22 cellular contexts compared by ENCODE assay signal in genomic region chr6:45668705-45669104, GRCh38.
"Had no signal": no experiment of that assay in that cellular context is flagged by ENCODE, and none has a peak within 500 bp of the region (broad histone marks: within the 10 kb centered on the region; RNA-seq: fewer than 3 reads in every experiment).

No MANE protein-coding gene starts in this region.

- H3K27me3 ChIP-seq: testis had no signal

- H3K36me3 Mint-ChIP-seq: naive thymus-derived CD8-positive, alpha-beta T cell; stimulated activated memory B cell treated with anti-CD40 and anti-IgM and Interleukin-4, amounts not matched to agents 10 μg/mL and 1 μg/mL and 100 μg/mL, for 72 hours; type B pancreatic cell had no signal

- H3K27ac ChIP-seq: colonic mucosa, lower lobe of right lung, pancreas, testis, tibial artery had no signal

- H3K9me3 Mint-ChIP-seq: stimulated activated memory B cell treated with anti-CD40 and anti-IgM and Interleukin-4, amounts not matched to agents 10 μg/mL and 1 μg/mL and 100 μg/mL, for 72 hours; type B pancreatic cell had no signal

- H3K4me2 ChIP-seq: smooth muscle cell had no signal

- H3K9me3 ChIP-seq: colonic mucosa, lower lobe of right lung, pancreas, testis, tibial artery had no signal

- H3K4me1 ChIP-seq: colonic mucosa, pancreas, testis had no signal

- H3K4me3 ChIP-seq: colonic mucosa, lower lobe of right lung, pancreas, smooth muscle cell, testis, tibial artery had no signal

- H3K27ac Mint-ChIP-seq: naive thymus-derived CD8-positive, alpha-beta T cell; nephron progenitor cell; stimulated activated memory B cell treated with anti-CD40 and anti-IgM and Interleukin-4, amounts not matched to agents 10 μg/mL and 1 μg/mL and 100 μg/mL, for 72 hours; type B pancreatic cell had no signal

- DNase-seq: colonic mucosa; dermis blood vessel endothelial cell; effector memory CD4-positive, alpha-beta T cell; erythroblast; hypothalamus; immature natural killer cell; left ventricle myocardium superior; lower lobe of right lung; naive thymus-derived CD8-positive, alpha-beta T cell; nephron progenitor cell; occipital lobe; pancreas; retina; stimulated activated CD4-positive, alpha-beta T cell treated with anti-CD3 and anti-CD28 coated beads, Interleukin-4, amount 100 ng/mL, for 4 hours; stimulated activated naive CD8-positive, alpha-beta T cell treated with anti-CD3 and anti-CD28 coated beads, Interleukin-15, Interleukin-2, amounts not matched to agents 100 U/mL and 50 U/mL, for 24 hours; substantia nigra; testis; tibial artery had no signal

- ATAC-seq: left ventricle myocardium superior; lower lobe of right lung; naive thymus-derived CD8-positive, alpha-beta T cell; pancreas; sciatic nerve; stimulated activated memory B cell treated with anti-CD40 and anti-IgM and Interleukin-4, amounts not matched to agents 10 μg/mL and 1 μg/mL and 100 μg/mL, for 72 hours; stimulated activated naive CD8-positive, alpha-beta T cell treated with anti-CD3 and anti-CD28 coated beads, Interleukin-15, Interleukin-2, amounts not matched to agents 100 U/mL and 50 U/mL, for 24 hours had no signal

- H3K4me3 Mint-ChIP-seq: immature natural killer cell; naive thymus-derived CD8-positive, alpha-beta T cell; nephron progenitor cell; stimulated activated memory B cell treated with anti-CD40 and anti-IgM and Interleukin-4, amounts not matched to agents 10 μg/mL and 1 μg/mL and 100 μg/mL, for 72 hours; type B pancreatic cell had no signal

- H3K36me3 ChIP-seq: colonic mucosa, lower lobe of right lung, pancreas, tibial artery had no signal
